In genomic region chr3:154844863-154845262, GRCh38 we compare ENCODE assay signal across 15 cellular contexts.
"Had no signal": no experiment of that assay in that cellular context is flagged by ENCODE, and none has a peak within 500 bp of the region (broad histone marks: within the 10 kb centered on the region; RNA-seq: fewer than 3 reads in every experiment).

No MANE protein-coding gene starts in this region.

- H3K36me3 ChIP-seq: cardiac muscle cell, gastrocnemius medialis, suprapubic skin had no signal

- H3K27me3 ChIP-seq: cardiac muscle cell, gastrocnemius medialis, hepatocyte, suprapubic skin had no signal

- DNase-seq: activated CD4-positive, alpha-beta T cell treated with anti-CD3 and anti-CD28 coated beads, Interleukin-2, amount 50 U/mL, for 1 hour; activated naive CD4-positive, alpha-beta T cell treated with anti-CD3 and anti-CD28 coated beads for 36 hours; activated T-cell treated with anti-CD3 and anti-CD28 coated beads for 4 hours; gastrocnemius medialis; kidney; left ventricle myocardium superior; mesenchymal stem cell; nephron progenitor cell; psoas muscle; stimulated activated naive CD8-positive, alpha-beta T cell treated with anti-CD3 and anti-CD28 coated beads, Interleukin-15, Interleukin-2, amounts not matched to agents 100 U/mL and 50 U/mL, for 24 hours had no signal

- H3K27ac ChIP-seq: cardiac muscle cell, gastrocnemius medialis, hepatocyte, psoas muscle, suprapubic skin had no signal

- H3K4me3 ChIP-seq: cardiac muscle cell, gastrocnemius medialis, hepatocyte, psoas muscle, suprapubic skin had no signal

- H3K9me3 ChIP-seq: gastrocnemius medialis, psoas muscle, suprapubic skin had no signal

- ATAC-seq: activated T-helper 17 cell treated with anti-CD3 and anti-CD28 coated beads, Interleukin-2, amount 50 U/mL, for 72 hours; gastrocnemius medialis; left ventricle myocardium superior; psoas muscle; sciatic nerve; stimulated activated naive CD8-positive, alpha-beta T cell treated with anti-CD3 and anti-CD28 coated beads, Interleukin-15, Interleukin-2, amounts not matched to agents 100 U/mL and 50 U/mL, for 24 hours had no signal

- H3K4me1 ChIP-seq: gastrocnemius medialis, psoas muscle, suprapubic skin had no signal
